15 cellular contexts compared by ENCODE assay signal in the genomic region with DNA sequence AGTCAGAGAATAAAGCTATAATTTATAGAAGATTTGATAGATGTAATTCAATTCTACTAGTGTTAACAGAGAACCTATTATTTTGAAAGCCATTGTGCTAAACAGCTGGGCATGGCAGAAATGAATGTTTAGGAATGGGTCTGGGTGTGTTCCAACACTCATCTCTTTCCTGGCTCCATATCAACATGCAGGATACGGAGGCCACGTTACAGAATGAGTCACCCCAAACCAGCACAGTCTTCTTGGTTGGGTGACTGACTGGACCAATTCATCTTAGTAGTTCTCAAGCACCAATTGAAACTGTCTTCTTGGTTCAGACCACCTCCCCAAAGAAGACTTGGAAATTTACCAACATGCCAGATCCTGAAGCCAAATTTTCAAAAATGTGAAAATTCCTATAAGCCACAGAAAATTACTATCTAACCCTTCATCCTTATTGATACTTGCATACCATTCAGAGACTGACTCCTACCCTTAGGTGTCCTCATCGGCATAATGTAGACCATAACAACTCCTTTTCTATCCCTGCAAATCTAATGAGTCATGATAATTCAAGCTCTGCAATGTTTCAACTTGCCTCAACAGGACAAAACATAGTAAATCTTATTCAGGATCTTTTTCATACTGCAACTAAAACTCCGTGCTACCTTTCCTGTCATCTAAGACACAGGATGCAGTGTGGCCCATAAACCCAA. TPM values are rescaled to one million over a fixed set of nuclear protein-coding genes. Genes with fewer than 3 reads are reported as not detected.
DNase-seq lines count a peak whose midpoint lies in the region; ATAC-seq and TF ChIP-seq lines count a peak whose summit lies in the region.
"Had no signal": no experiment of that assay in that cellular context is flagged by ENCODE, and none has a peak within 500 bp of the region (broad histone marks: within the 10 kb centered on the region; RNA-seq: fewer than 3 reads in every experiment).

No MANE protein-coding gene starts in this region.

- H3K4me1 ChIP-seq in tibial nerve: no peaks in the 10 kb centered on the region
- H3K4me1 ChIP-seq: BE2C, heart right ventricle had no signal

- ATAC-seq in natural killer cell treated with Interleukin-12 subunit alpha and Interleukin-12 subunit beta and Interleukin-15 and Interleukin-18, amount 100 ng/mL, for 72 hours: no peak
- no peak for ATAC-seq in activated T-cell treated with anti-CD3 and anti-CD28 coated beads, Interleukin-2, amount 50 U/mL, for 4 hours
- no peak for ATAC-seq in HG03469 (IDR thresholded peaks at IDR 0.05; ENCODE audit: unreplicated experiment)
- ATAC-seq: heart right ventricle, left colon had no signal

- no peaks in the 10 kb centered on the region for H3K9me3 ChIP-seq in tibial nerve
- H3K9me3 ChIP-seq: BE2C, heart right ventricle had no signal

- H3K4me3 ChIP-seq in astrocyte of the cerebellum (ENCODE audit: low read depth, low read length): no peak overlapping the region
- H3K4me3 ChIP-seq in tibial nerve: no peak overlapping the region
- H3K4me3 ChIP-seq: heart right ventricle had no signal

- peak; percentile 73 for DNase-seq in COR-L47 (lab: John Stamatoyannopoulos, UW)
- DNase-seq in LHCN-M2 (ENCODE audit: low read depth): peak; percentile 23
- peak; percentile 47 for DNase-seq in astrocyte of the cerebellum (ENCODE audit: low read depth)
- DNase-seq in glomerular visceral epithelial cell (ENCODE audit: extremely low spot score): peak; percentile 52
- DNase-seq in tibial nerve (ENCODE audit: low spot score in 2 of 2): no peak
- DNase-seq in natural killer cell treated with Interleukin-12 subunit alpha and Interleukin-12 subunit beta and Interleukin-15 and Interleukin-18, amount 100 ng/mL, for 72 hours (ENCODE audit: low spot score): no peak
- DNase-seq in activated T-cell treated with anti-CD3 and anti-CD28 coated beads, Interleukin-2, amount 50 U/mL, for 4 hours: no peak
- DNase-seq: activated CD4-positive, alpha-beta memory T cell treated with anti-CD3 and anti-CD28 coated beads, Interleukin-2, amount 10 ng/mL, durations not matched to agents 7 days and 5 days; activated effector memory CD4-positive, alpha-beta T cell treated with anti-CD3 and anti-CD28 coated beads, Interleukin-2, amount 50 U/mL, for 16 hours; BE2C; effector memory CD4-positive, alpha-beta T cell; heart right ventricle; left colon had no signal

- H3K4me3 Mint-ChIP-seq in natural killer cell treated with Interleukin-12 subunit alpha and Interleukin-12 subunit beta and Interleukin-15 and Interleukin-18, amount 100 ng/mL, for 72 hours: no peak overlapping the region
- H3K4me3 Mint-ChIP-seq in activated T-cell treated with anti-CD3 and anti-CD28 coated beads, Interleukin-2, amount 50 U/mL, for 4 hours: no peak overlapping the region
- H3K4me3 Mint-ChIP-seq: activated CD4-positive, alpha-beta memory T cell treated with anti-CD3 and anti-CD28 coated beads, Interleukin-2, amount 10 ng/mL, durations not matched to agents 7 days and 5 days had no signal

- TF ChIP-seq EP300 in tibial nerve (IDR thresholded peaks at IDR 0.05): no peak

- TF ChIP-seq CTCF in astrocyte of the cerebellum (IDR thresholded peaks at IDR 0.05; ENCODE audit: low read depth, low read length, missing control alignments) (no peak), tibial nerve (IDR thresholded peaks at IDR 0.05) (no peak)

- in situ Hi-C loops in astrocyte of the cerebellum (cut with HindIII; ENCODE audit: low sequenced_read_pairs): no loop called here

- no peak overlapping the region for H3K27ac ChIP-seq in tibial nerve
- H3K27ac ChIP-seq: heart right ventricle had no signal

- no peaks in the 10 kb centered on the region for H3K27me3 Mint-ChIP-seq in natural killer cell treated with Interleukin-12 subunit alpha and Interleukin-12 subunit beta and Interleukin-15 and Interleukin-18, amount 100 ng/mL, for 72 hours
- no peaks in the 10 kb centered on the region for H3K27me3 Mint-ChIP-seq in activated T-cell treated with anti-CD3 and anti-CD28 coated beads, Interleukin-2, amount 50 U/mL, for 4 hours (ENCODE audit: low read depth)
- H3K27me3 Mint-ChIP-seq: activated CD4-positive, alpha-beta memory T cell treated with anti-CD3 and anti-CD28 coated beads, Interleukin-2, amount 10 ng/mL, durations not matched to agents 7 days and 5 days had no signal

- TF ChIP-seq POLR2A in tibial nerve (IDR thresholded peaks at IDR 0.05): no peak

- H3K27ac Mint-ChIP-seq in natural killer cell treated with Interleukin-12 subunit alpha and Interleukin-12 subunit beta and Interleukin-15 and Interleukin-18, amount 100 ng/mL, for 72 hours: no peak overlapping the region
- H3K27ac Mint-ChIP-seq: activated CD4-positive, alpha-beta memory T cell treated with anti-CD3 and anti-CD28 coated beads, Interleukin-2, amount 10 ng/mL, durations not matched to agents 7 days and 5 days had no signal

- no peaks in the 10 kb centered on the region for H3K36me3 Mint-ChIP-seq in natural killer cell treated with Interleukin-12 subunit alpha and Interleukin-12 subunit beta and Interleukin-15 and Interleukin-18, amount 100 ng/mL, for 72 hours
- no peaks in the 10 kb centered on the region for H3K36me3 Mint-ChIP-seq in activated T-cell treated with anti-CD3 and anti-CD28 coated beads, Interleukin-2, amount 50 U/mL, for 4 hours (ENCODE audit: insufficient read depth)

- no peaks in the 10 kb centered on the region for H3K36me3 ChIP-seq in tibial nerve
- H3K36me3 ChIP-seq: BE2C, heart right ventricle had no signal

- peaks cover 9% of the 10 kb centered on the region for H3K9me3 Mint-ChIP-seq in natural killer cell treated with Interleukin-12 subunit alpha and Interleukin-12 subunit beta and Interleukin-15 and Interleukin-18, amount 100 ng/mL, for 72 hours
- no peaks in the 10 kb centered on the region for H3K9me3 Mint-ChIP-seq in activated T-cell treated with anti-CD3 and anti-CD28 coated beads, Interleukin-2, amount 50 U/mL, for 4 hours
- H3K9me3 Mint-ChIP-seq: activated CD4-positive, alpha-beta memory T cell treated with anti-CD3 and anti-CD28 coated beads, Interleukin-2, amount 10 ng/mL, durations not matched to agents 7 days and 5 days had no signal

- H3K27me3 ChIP-seq in tibial nerve: no peaks in the 10 kb centered on the region
- H3K27me3 ChIP-seq: BE2C had no signal

- WGBS in tibial nerve, 2 donors: 53 to 60% methylated on average over 4 of the region's 4 CpGs

- H3K4me1 Mint-ChIP-seq in natural killer cell treated with Interleukin-12 subunit alpha and Interleukin-12 subunit beta and Interleukin-15 and Interleukin-18, amount 100 ng/mL, for 72 hours (ENCODE audit: low read depth in 2 of 2): no peaks in the 10 kb centered on the region
- no peaks in the 10 kb centered on the region for H3K4me1 Mint-ChIP-seq in activated T-cell treated with anti-CD3 and anti-CD28 coated beads, Interleukin-2, amount 50 U/mL, for 4 hours (ENCODE audit: low read depth)
- H3K4me1 Mint-ChIP-seq: activated CD4-positive, alpha-beta memory T cell treated with anti-CD3 and anti-CD28 coated beads, Interleukin-2, amount 10 ng/mL, durations not matched to agents 7 days and 5 days had no signal

RNA-seq across cellular contexts. Expression of gene ATOH1, which starts 52.0 kb away (rescaled TPM):
- total RNA-seq in LHCN-M2 (2014; rRNA removed) (not detected in 2 replicates), tibial nerve (not detected)
- polyA plus RNA-seq in LHCN-M2 (2012): not detected
- total RNA-seq in natural killer cell treated with Interleukin-12 subunit alpha and Interleukin-12 subunit beta and Interleukin-15 and Interleukin-18, amount 100 ng/mL, for 72 hours: not detected
- total RNA-seq in activated T-cell treated with anti-CD3 and anti-CD28 coated beads, Interleukin-2, amount 50 U/mL, for 4 hours: not detected
- total RNA-seq: activated CD4-positive, alpha-beta memory T cell treated with anti-CD3 and anti-CD28 coated beads, Interleukin-2, amount 10 ng/mL, durations not matched to agents 7 days and 5 days; heart right ventricle; posterior vena cava had no signal
- polyA plus RNA-seq: heart right ventricle had no signal

Comparison
In these comparisons a context has a peak if more than half of its experiments do, and no peak if none do; other contexts are left out.
1. DNase-seq: peak in COR-L47 (single experiment), LHCN-M2 (single experiment), astrocyte of the cerebellum (single experiment) and glomerular visceral epithelial cell (single experiment); none in tibial nerve (0 of 2), natural killer cell treated with Interleukin-12 subunit alpha and Interleukin-12 subunit beta and Interleukin-15 and Interleukin-18, amount 100 ng/mL, for 72 hours (single experiment) and activated T-cell treated with anti-CD3 and anti-CD28 coated beads, Interleukin-2, amount 50 U/mL, for 4 hours (single experiment).